Comparison of ENCODE assay signal across 18 cellular contexts in the genomic region with DNA sequence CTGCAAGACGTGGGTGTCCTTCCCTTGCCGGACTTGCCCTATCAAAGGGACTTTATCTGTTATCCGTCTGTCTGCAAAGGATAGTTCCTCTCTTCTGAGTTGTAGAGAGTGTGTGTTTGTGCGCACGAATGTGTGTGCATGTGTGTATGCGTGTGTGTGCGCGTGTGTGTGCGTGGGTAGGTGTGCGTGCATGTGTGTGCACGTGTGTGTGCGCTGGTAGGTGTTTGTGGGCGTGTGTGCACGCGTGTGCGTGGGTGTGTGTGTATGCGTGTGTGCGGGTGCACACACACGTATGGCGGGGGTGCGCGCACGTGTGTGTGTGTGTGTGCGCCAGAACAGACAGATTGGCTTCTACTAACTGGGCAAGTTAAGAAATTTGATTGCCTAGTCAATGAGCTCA. TPM values are rescaled to one million over a fixed set of nuclear protein-coding genes. Genes with fewer than 3 reads are reported as not detected.
"Had no signal": no experiment of that assay in that cellular context is flagged by ENCODE, and none has a peak within 500 bp of the region (broad histone marks: within the 10 kb centered on the region; RNA-seq: fewer than 3 reads in every experiment).

No MANE protein-coding gene starts in this region.

- H3K36me3 Mint-ChIP-seq: natural killer cell treated with Interleukin-12 subunit alpha and Interleukin-12 subunit beta and Interleukin-15 and Interleukin-18, amount 100 ng/mL, for 72 hours had no signal

- H3K27me3 ChIP-seq: body of pancreas, esophagus muscularis mucosa, left lung, ovary had no signal

- H3K9me3 ChIP-seq: body of pancreas, esophagus muscularis mucosa, left lung, ovary, tibial artery had no signal

- H3K36me3 ChIP-seq: esophagus muscularis mucosa, left lung, ovary, tibial artery had no signal

- FAIRE-seq: kidney had no signal

- DNase-seq: activated CD4-positive, alpha-beta T cell treated with anti-CD3 and anti-CD28 coated beads, Interleukin-2, amount 10 ng/mL, durations not matched to agents 24 days and 14 days; activated CD4-positive, CD25-positive, alpha-beta regulatory T cell; activated naive CD4-positive, alpha-beta T cell treated with anti-CD3 and anti-CD28 coated beads, Interleukin-2, amount 50 U/mL, for 16 hours; amygdala; body of pancreas; caudate nucleus; effector CD4-positive, alpha-beta T cell; hypothalamus; kidney; left lung; ovary; stimulated activated CD4-positive, alpha-beta T cell treated with anti-CD3 and anti-CD28 coated beads, Interleukin-1b, Interleukin-23, amount 100 ng/mL, for 48 hours; T-helper 2 cell; tibial artery had no signal

- H3K27ac ChIP-seq: body of pancreas, coronary artery, esophagus muscularis mucosa, left lung, ovary, tibial artery had no signal

- H3K27ac Mint-ChIP-seq: activated CD4-positive, alpha-beta T cell treated with anti-CD3 and anti-CD28 coated beads, Interleukin-2, amount 10 ng/mL, durations not matched to agents 24 days and 14 days; activated T-helper 17 cell treated with anti-CD3 and anti-CD28 coated beads, Interleukin-2, amount 50 U/mL, for 72 hours; natural killer cell treated with Interleukin-12 subunit alpha and Interleukin-12 subunit beta and Interleukin-15 and Interleukin-18, amount 100 ng/mL, for 72 hours had no signal

- H3K27me3 Mint-ChIP-seq: activated T-helper 17 cell treated with anti-CD3 and anti-CD28 coated beads, Interleukin-2, amount 50 U/mL, for 72 hours had no signal

- H3K4me3 Mint-ChIP-seq: activated CD4-positive, alpha-beta T cell treated with anti-CD3 and anti-CD28 coated beads, Interleukin-2, amount 10 ng/mL, durations not matched to agents 24 days and 14 days; activated T-helper 17 cell treated with anti-CD3 and anti-CD28 coated beads, Interleukin-2, amount 50 U/mL, for 72 hours; natural killer cell treated with Interleukin-12 subunit alpha and Interleukin-12 subunit beta and Interleukin-15 and Interleukin-18, amount 100 ng/mL, for 72 hours had no signal

- H3K9me3 Mint-ChIP-seq: activated CD4-positive, alpha-beta T cell treated with anti-CD3 and anti-CD28 coated beads, Interleukin-2, amount 10 ng/mL, durations not matched to agents 24 days and 14 days; activated T-helper 17 cell treated with anti-CD3 and anti-CD28 coated beads, Interleukin-2, amount 50 U/mL, for 72 hours; natural killer cell treated with Interleukin-12 subunit alpha and Interleukin-12 subunit beta and Interleukin-15 and Interleukin-18, amount 100 ng/mL, for 72 hours had no signal

- H3K4me3 ChIP-seq: body of pancreas, coronary artery, esophagus muscularis mucosa, left lung, ovary, tibial artery had no signal

- ATAC-seq: activated T-helper 17 cell treated with anti-CD3 and anti-CD28 coated beads, Interleukin-2, amount 50 U/mL, for 72 hours; body of pancreas; left lung; natural killer cell treated with Interleukin-12 subunit alpha and Interleukin-12 subunit beta and Interleukin-15 and Interleukin-18, amount 100 ng/mL, for 72 hours had no signal

RNA-seq across cellular contexts. Expression of gene BUB1B, which starts 48.1 kb away (rescaled TPM):
- total RNA-seq: body of pancreas had no signal
